Comparison of ENCODE assay signal across 8 cellular contexts in genomic region chr12:100199347-100200136, GRCh38. TPM values are rescaled to one million over a fixed set of nuclear protein-coding genes. Genes with fewer than 3 reads are reported as not detected.
DNase-seq lines count a peak whose midpoint lies in the region; ATAC-seq and TF ChIP-seq lines count a peak whose summit lies in the region.

No MANE protein-coding gene starts in this region.

- peak overlapping the region; percentile 77 for H3K9ac ChIP-seq in DND-41 (ENCODE audit: low read depth, low read length)

- H4K20me1 ChIP-seq in DND-41 (ENCODE audit: insufficient read depth, low read length), result no peaks in the 10 kb centered on the region; the same call in 1 of the 2 replicates

- H3K4me1 ChIP-seq in DND-41 (ENCODE audit: insufficient read depth, low read length), result peaks cover 46% of the 10 kb centered on the region
- peaks cover 0 to 31% (median 20%) of the 10 kb centered on the region in 9 donors for H3K4me1 ChIP-seq in heart right ventricle

- no peak for TF ChIP-seq CTCF in DND-41 (IDR thresholded peaks at IDR 0.05; ENCODE audit: borderline replicate concordance, extremely low read depth, low read length, poor library complexity, severe bottlenecking)
- no peak for TF ChIP-seq CTCF in heart right ventricle (IDR thresholded peaks at IDR 0.05)

- H3K4me3 ChIP-seq in DND-41 (ENCODE audit: low read depth in 1 of 2, low read length in 2 of 2), result peak overlapping the region; percentile 82 to 87; a peak in 3 of 4 replicates
- peak overlapping the region; percentile 60 to 84 (median 72) for H3K4me3 ChIP-seq in heart right ventricle

- peaks cover 14% of the 10 kb centered on the region for H3K36me3 ChIP-seq in DND-41 (ENCODE audit: insufficient read depth, low read length)
- H3K36me3 ChIP-seq in heart right ventricle, result peaks cover 0 to 12% (median 0%) of the 10 kb centered on the region in 9 donors

- H3K27ac ChIP-seq in DND-41 (ENCODE audit: low read length) (peak overlapping the region; percentile 82), heart right ventricle (peak overlapping the region in 9 of 10 donors; percentile 59 to 79 (median 63))

- ATAC-seq in DND-41 (ENCODE audit: insufficient read depth, low read depth) (peak; percentile 66), GM21529 (IDR thresholded peaks at IDR 0.05; ENCODE audit: unreplicated experiment) (peak; percentile 74), heart right ventricle (peak; percentile 61 to 84 (median 73))

- H3K79me2 ChIP-seq in DND-41 (ENCODE audit: insufficient read depth, low read length), result peaks cover 40% of the 10 kb centered on the region

- DNase-seq in DND-41 (peak; percentile 78), HuH-7.5 (ENCODE audit: low spot score) (peak; percentile 84), SHP77 treated with DMSO at 0.1 percent for 48 hours (lab: John Stamatoyannopoulos, UW) (peak; percentile 52), heart right ventricle (peak; percentile 41 to 76), renal cortical epithelial cell (ENCODE audit: low read depth) (peak; percentile 44), T1000 (lab: John Stamatoyannopoulos, UW) (no peak)
- peak; percentile 81 for DNase-seq in activated naive CD4-positive, alpha-beta T cell treated with Interleukin-2 at 50 U/mL for 16 hours

- peak overlapping the region; percentile 79 for H3K4me2 ChIP-seq in DND-41 (ENCODE audit: insufficient read depth, low read length)

- WGBS in heart right ventricle, 2 donors, result 2 to 4% methylated on average over 66 to 78 of the region's 78 CpGs

- H3K9me3 ChIP-seq in DND-41 (ENCODE audit: insufficient read depth, low read length, severe bottlenecking) (no peaks in the 10 kb centered on the region), heart right ventricle (no peaks in the 10 kb centered on the region)

- peak overlapping the region; percentile 97 for H2AFZ ChIP-seq in DND-41 (ENCODE audit: low read depth, low read length)

- H3K27me3 ChIP-seq in DND-41 (ENCODE audit: insufficient read depth, low read length, poor library complexity), result no peaks in the 10 kb centered on the region
- H3K27me3 ChIP-seq in heart right ventricle, result no peaks in the 10 kb centered on the region

- intact Hi-C loops in heart right ventricle (cut with DNase I), result loop anchor here (2.0 to 10.0 kb wide), 8 partner anchors 37 to 135 kb away; partner anchors contain the start of genes BLTP3B (in 5 of the 10), DEPDC4 (in 3 of the 10) and SCYL2 (in 3 of the 10)

RNA-seq across cellular contexts. Expression of gene ACTR6, which starts 1.1 kb away (rescaled TPM):
- 10 to 100 TPM; 17.8 to 27.5 (median 19.8) TPM for total RNA-seq in heart right ventricle
- 10 to 100 TPM in 1 of 2 donors, 1 to 10 TPM in 1; 9.4 to 16.8 TPM for polyA plus RNA-seq in heart right ventricle
- total RNA-seq in renal cortical epithelial cell, result 22.9 and 27.6 TPM in 2 replicates

RNA-seq across cellular contexts. Expression of gene BLTP3B, which starts 56.9 kb away (rescaled TPM):
- total RNA-seq in heart right ventricle (10 to 100 TPM; 12.2 to 18.0 (median 15.2) TPM), renal cortical epithelial cell (23.3 and 30.0 TPM in 2 replicates)
- 1 to 10 TPM; 6.0 to 9.9 TPM for polyA plus RNA-seq in heart right ventricle
